Comparison of ENCODE assay signal across 18 cellular contexts in the genomic region with DNA sequence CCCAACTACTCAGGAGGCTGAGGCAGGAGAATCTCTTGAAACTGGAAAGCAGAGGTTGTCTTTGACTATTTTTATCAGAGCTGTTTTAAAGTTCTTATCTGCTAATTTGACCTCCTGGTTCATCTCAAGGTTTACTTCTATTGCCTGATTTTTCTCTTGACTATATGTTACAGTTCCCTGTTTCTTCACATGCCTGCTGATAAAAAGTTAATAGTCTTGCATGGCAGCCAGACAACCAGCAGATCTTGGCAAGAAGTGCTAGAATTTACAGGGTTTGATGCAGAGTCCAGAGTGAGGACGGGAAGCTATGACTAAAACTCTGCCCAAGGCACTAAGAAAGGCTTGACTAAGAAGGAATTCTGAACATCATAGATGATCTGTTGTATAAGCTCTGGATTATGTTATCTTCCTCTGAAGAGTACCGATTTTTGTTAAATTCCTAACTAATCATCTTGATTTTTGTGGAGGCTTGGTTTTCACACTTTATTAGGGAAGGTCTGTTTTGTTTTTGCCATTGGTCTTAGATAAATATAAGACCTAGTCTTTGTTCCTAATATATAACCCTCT.
A peak's percentile ranks its signal among the peaks of the same experiment; 100 is the strongest.
DNase-seq lines count a peak whose midpoint lies in the region; ATAC-seq and TF ChIP-seq lines count a peak whose summit lies in the region.
"Had no signal": no experiment of that assay in that cellular context is flagged by ENCODE, and none has a peak within 500 bp of the region (broad histone marks: within the 10 kb centered on the region; RNA-seq: fewer than 3 reads in every experiment).

No MANE protein-coding gene starts in this region.

- H3K36me3 ChIP-seq in BLaER1 treated with 17β-estradiol and CSF1 and Interleukin-3, amounts not matched to agents 10 nM and 100 nM, result peaks cover 0 to 11% (median 5%) of the 10 kb centered on the region in 11 experiments; a peak in 10 of 22 replicates
- H3K36me3 ChIP-seq in RWPE2 (ENCODE audit: low read depth) (no peaks in the 10 kb centered on the region; the same call in 1 of the 2 replicates), lower lobe of right lung (no peaks in the 10 kb centered on the region), testis (ENCODE audit: low read depth, missing control alignments) (no peaks in the 10 kb centered on the region)

- 96 to 97% methylated on average over 2 of the region's 2 CpGs for WGBS in testis, 2 donors

- ATAC-seq in RWPE2 (ENCODE audit: low read depth) (no peak), lower lobe of right lung (no peak), GM19452 (IDR thresholded peaks at IDR 0.05; ENCODE audit: unreplicated experiment) (no peak), HG02884 (IDR thresholded peaks at IDR 0.05; ENCODE audit: unreplicated experiment) (no peak), GM18511 (IDR thresholded peaks at IDR 0.05; ENCODE audit: unreplicated experiment) (no peak)
- ATAC-seq: HepG2 had no signal

- TF ChIP-seq CTCF in RWPE2 (IDR thresholded peaks at IDR 0.05; ENCODE audit: poor library complexity, severe bottlenecking) (no peak), lower lobe of right lung (IDR thresholded peaks at IDR 0.05) (no peak), testis (IDR thresholded peaks at IDR 0.05) (no peak)

- peaks cover 31 to 42% (median 36%) of the 10 kb centered on the region in 11 experiments for H3K9me3 ChIP-seq in BLaER1 treated with 17β-estradiol and CSF1 and Interleukin-3, amounts not matched to agents 10 nM and 100 nM (replicated peaks in 1 of 11)
- H3K9me3 ChIP-seq in RWPE2 (ENCODE audit: severe bottlenecking) (peaks cover 28% of the 10 kb centered on the region), lower lobe of right lung (peaks cover 27% of the 10 kb centered on the region), testis (no peaks in the 10 kb centered on the region)
- H3K9me3 ChIP-seq: SK-N-SH had no signal

- peak overlapping the region in 7 of 11 experiments; percentile 27 to 96 (median 92); a peak in 9 of 22 replicates for H3K27ac ChIP-seq in BLaER1 treated with 17β-estradiol and CSF1 and Interleukin-3, amounts not matched to agents 10 nM and 100 nM
- H3K27ac ChIP-seq in RWPE2 (ENCODE audit: poor library complexity, severe bottlenecking) (peak overlapping the region; percentile 97), lower lobe of right lung (peak overlapping the region; percentile 92), testis (peak overlapping the region; percentile 73 to 75)
- H3K27ac ChIP-seq: KMS-11 had no signal

- no peak for TF ChIP-seq POLR2A in testis (IDR thresholded peaks at IDR 0.05)

- DNase-seq in RWPE2 (ENCODE audit: low spot score) (no peak), lower lobe of right lung (no peak), testis (no peak), Ammon's horn (ENCODE audit: low spot score) (no peak)
- DNase-seq: CD4-positive, CD25-positive, alpha-beta regulatory T cell; DMS53; GOT3; NCI-H1436; NCI-H2081 treated with DMSO at 0.1 percent for 48 hours; NCI-H510A treated with DMSO at 0.1 percent for 48 hours; Right ventricle myocardium superior; SK-N-SH had no signal

- H4K20me1 ChIP-seq in BLaER1 treated with 17β-estradiol and CSF1 and Interleukin-3, amounts not matched to agents 10 nM and 100 nM, result no peaks in the 10 kb centered on the region

- H3K4me3 ChIP-seq in BLaER1 treated with 17β-estradiol and CSF1 and Interleukin-3, amounts not matched to agents 10 nM and 100 nM, result peak overlapping the region in 9 of 10 experiments; percentile 4 to 39 (median 24); a peak in 12 of 20 replicates
- no peak overlapping the region for H3K4me3 ChIP-seq in RWPE2 (ENCODE audit: severe bottlenecking)
- no peak overlapping the region for H3K4me3 ChIP-seq in lower lobe of right lung
- no peak overlapping the region for H3K4me3 ChIP-seq in testis

- H3K27me3 ChIP-seq in BLaER1 treated with 17β-estradiol and CSF1 and Interleukin-3, amounts not matched to agents 10 nM and 100 nM, result no peaks in the 10 kb centered on the region
- H3K27me3 ChIP-seq in RWPE2 (ENCODE audit: insufficient read depth, poor library complexity, severe bottlenecking) (no peaks in the 10 kb centered on the region), lower lobe of right lung (ENCODE audit: low read depth) (no peaks in the 10 kb centered on the region), testis (no peaks in the 10 kb centered on the region)

- H3K4me1 ChIP-seq in BLaER1 treated with 17β-estradiol and CSF1 and Interleukin-3, amounts not matched to agents 10 nM and 100 nM, result peaks cover 65 to 77% (median 72%) of the 10 kb centered on the region in 10 experiments
- peaks cover 43% of the 10 kb centered on the region for H3K4me1 ChIP-seq in RWPE2 (ENCODE audit: insufficient read depth, poor library complexity, severe bottlenecking)
- peaks cover 53% of the 10 kb centered on the region for H3K4me1 ChIP-seq in lower lobe of right lung
- H3K4me1 ChIP-seq in testis, result peaks cover 32% of the 10 kb centered on the region

- H3K9ac ChIP-seq in BLaER1 treated with 17β-estradiol and CSF1 and Interleukin-3, amounts not matched to agents 10 nM and 100 nM, result no peak overlapping the region; a peak in 1 of 22 replicates
- H3K9ac ChIP-seq: KMS-11, SK-N-SH had no signal

- intact Hi-C loops in lower lobe of right lung (cut with DNase I) (no loop called here), testis (cut with DNase I; ENCODE audit: low total_unique reads) (no loop called here)

- peak overlapping the region in 1 of 11 experiments; percentile 79; a peak in 3 of 22 replicates for H3K4me2 ChIP-seq in BLaER1 treated with 17β-estradiol and CSF1 and Interleukin-3, amounts not matched to agents 10 nM and 100 nM
- H3K4me2 ChIP-seq: KMS-11, SK-N-SH had no signal

Comparison
In these comparisons a context has a peak if more than half of its experiments do, and no peak if none do; other contexts are left out.
1. H3K4me3 ChIP-seq: peak in BLaER1 treated with 17β-estradiol and CSF1 and Interleukin-3, amounts not matched to agents 10 nM and 100 nM (9 of 10); none in RWPE2 (single experiment), lower lobe of right lung (single experiment) and testis (0 of 2).
2. Peak in every context shown above with its lines, with median percentiles within 50 percentile points of each other: H3K27ac ChIP-seq.